1 cellular context compared by ENCODE assay signal in the genomic region with DNA sequence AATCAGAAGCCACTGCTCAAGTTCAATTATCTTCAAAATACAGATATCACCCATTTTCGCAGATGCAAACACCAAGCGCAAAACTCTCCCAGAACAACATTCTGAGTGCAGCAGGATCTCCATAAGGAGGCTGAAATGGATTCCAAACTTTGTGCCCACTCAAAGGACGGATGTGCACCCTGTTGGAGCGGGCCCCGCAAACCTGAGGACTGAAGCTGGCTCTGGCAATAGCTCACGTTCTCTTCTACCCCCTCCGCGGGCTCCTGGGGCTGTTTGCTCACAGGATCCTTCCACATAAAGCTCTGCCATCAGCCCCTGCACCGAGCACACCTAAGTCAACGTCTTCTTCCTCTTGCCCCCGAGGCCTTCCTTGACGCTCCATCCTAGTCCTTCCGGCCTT.
TF ChIP-seq lines count a peak whose summit lies in the region.

No MANE protein-coding gene starts in this region.

TF ChIP-seq in GM12878, 131 proteins besides CTCF, POLR2A, EP300 and RAD21:
- no peak for TF ChIP-seq MTA3 (IDR thresholded peaks at IDR 0.05; ENCODE audit: borderline replicate concordance, low read length)
- TF ChIP-seq SP1 (IDR thresholded peaks at IDR 0.05; ENCODE audit: low read depth, low read length), result no peak
- no peak for TF ChIP-seq IKZF1 (conservative IDR thresholded peaks at IDR 0.05)
- TF ChIP-seq MYB (IDR thresholded peaks at IDR 0.05; ENCODE audit: borderline replicate concordance, low read depth, low read length), result no peak
- TF ChIP-seq ZNF24 (IDR thresholded peaks at IDR 0.05), result no peak
- TF ChIP-seq RUNX3 (IDR thresholded peaks at IDR 0.05; ENCODE audit: low read length), result no peak
